1 cellular context compared by ENCODE assay signal in the genomic region with DNA sequence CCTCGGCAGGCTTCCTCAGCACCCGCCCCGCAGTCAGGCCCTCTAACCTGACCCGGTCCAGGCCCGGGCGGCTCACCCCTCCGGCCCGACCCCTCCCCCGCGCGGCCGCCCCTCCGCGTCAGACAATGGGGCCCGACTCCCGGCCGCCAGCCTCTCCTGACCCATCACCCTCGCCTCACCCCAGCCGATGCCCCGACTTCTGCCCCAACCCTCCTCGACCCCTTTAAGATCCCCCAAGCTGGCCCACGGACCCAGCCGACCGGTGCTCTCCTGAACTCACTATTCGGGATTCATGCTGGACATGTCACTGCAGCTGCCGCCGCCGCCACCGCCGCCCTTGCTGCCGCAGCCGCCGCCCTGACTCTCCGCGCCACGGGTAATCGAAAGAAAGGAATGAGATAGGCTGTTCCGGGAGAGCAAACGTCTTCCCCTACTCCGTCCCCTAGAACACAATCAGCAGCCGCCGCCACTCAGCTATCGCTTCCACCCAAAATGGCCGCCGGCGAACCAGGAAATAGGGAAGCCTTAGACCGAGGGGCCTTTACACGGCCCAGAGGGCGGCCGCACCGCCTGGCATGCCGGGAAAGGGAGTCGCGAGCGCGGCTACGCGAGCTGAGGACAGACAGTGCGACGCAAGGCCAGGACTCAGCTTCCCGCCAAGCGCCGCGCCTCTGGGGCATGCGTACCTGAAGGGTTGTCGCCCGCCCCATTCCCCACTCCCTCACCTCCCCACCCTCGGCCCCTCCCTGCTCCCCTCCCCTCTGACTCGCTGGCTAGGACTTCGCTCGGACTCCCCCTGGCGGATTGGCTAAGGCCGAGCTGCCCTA.
TF ChIP-seq lines count a peak whose summit lies in the region.

A gene (minus strand): TSS at position 494 of the 827 bp plus-strand sequence. CDS start 191 bp downstream, at position 303.

TF ChIP-seq in H1, 55 proteins besides CTCF, POLR2A, EP300 and RAD21:
- no peak; the same call in 1 of the 2 replicates for TF ChIP-seq POLR2AphosphoS5 (IDR thresholded peaks at IDR 0.05; ENCODE audit: low read depth, low read length)
- no peak for TF ChIP-seq SAP30 (IDR thresholded peaks at IDR 0.05; ENCODE audit: insufficient read depth, insufficient replicate concordance, low read length)
- TF ChIP-seq GABPA (IDR thresholded peaks at IDR 0.05; ENCODE audit: borderline replicate concordance, insufficient read depth, low read length), result no peak
- TF ChIP-seq ZNF274 (IDR thresholded peaks at IDR 0.05; ENCODE audit: borderline replicate concordance, extremely low read depth, low read length), result no peak
- TF ChIP-seq TEAD4 (IDR thresholded peaks at IDR 0.05; ENCODE audit: low read depth, low read length), result peak; percentile 82
- TF ChIP-seq KDM4A (IDR thresholded peaks at IDR 0.05; ENCODE audit: low read depth, low read length, severe bottlenecking), result peak; percentile 34
- peak; percentile 77 for TF ChIP-seq PHF8 (conservative IDR thresholded peaks at IDR 0.05; ENCODE audit: low read depth, low read length)
- no peak for TF ChIP-seq SP2 (IDR thresholded peaks at IDR 0.05; ENCODE audit: low read length)
- TF ChIP-seq KDM5A (IDR thresholded peaks at IDR 0.05; ENCODE audit: low read length), result no peak
- peak; percentile 81 for TF ChIP-seq TAF1 (IDR thresholded peaks at IDR 0.05; ENCODE audit: low read depth, low read length)
- peak; percentile 40 for TF ChIP-seq TAF7 (optimal IDR thresholded peaks at IDR 0.05; ENCODE audit: borderline replicate concordance, low read depth, low read length)
- peak in 1 of 2 experiments; percentile 52; a peak in 1 of 4 replicates for TF ChIP-seq HDAC2 (IDR thresholded peaks at IDR 0.05; ENCODE audit: borderline replicate concordance in 1 of 2, low read depth in 2 of 2, low read length in 2 of 2)
- TF ChIP-seq, protein P1, sequence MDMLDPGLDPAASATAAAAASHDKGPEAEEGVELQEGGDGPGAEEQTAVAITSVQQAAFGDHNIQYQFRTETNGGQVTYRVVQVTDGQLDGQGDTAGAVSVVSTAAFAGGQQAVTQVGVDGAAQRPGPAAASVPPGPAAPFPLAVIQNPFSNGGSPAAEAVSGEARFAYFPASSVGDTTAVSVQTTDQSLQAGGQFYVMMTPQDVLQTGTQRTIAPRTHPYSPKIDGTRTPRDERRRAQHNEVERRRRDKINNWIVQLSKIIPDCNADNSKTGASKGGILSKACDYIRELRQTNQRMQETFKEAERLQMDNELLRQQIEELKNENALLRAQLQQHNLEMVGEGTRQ (IDR thresholded peaks at IDR 0.05; ENCODE audit: low read length), result no peak
- TF ChIP-seq GTF2F1 (IDR thresholded peaks at IDR 0.05; ENCODE audit: borderline replicate concordance, low read depth, low read length), result no peak
- TF ChIP-seq FOSL1 (IDR thresholded peaks at IDR 0.05; ENCODE audit: insufficient read depth, low read depth, low read length), result no peak
- TF ChIP-seq CTBP2 (IDR thresholded peaks at IDR 0.05; ENCODE audit: borderline replicate concordance, insufficient read depth, insufficient read length, low read length), result no peak
- no peak for TF ChIP-seq RXRA (IDR thresholded peaks at IDR 0.05; ENCODE audit: insufficient read depth, low read depth, low read length)
- TF ChIP-seq BRCA1 (IDR thresholded peaks at IDR 0.05; ENCODE audit: low read depth, low read length), result no peak
- TF ChIP-seq BCL11A (IDR thresholded peaks at IDR 0.05; ENCODE audit: low read depth in 2 of 2, low read length in 2 of 2), result no peak
- no peak for TF ChIP-seq TCF12 (IDR thresholded peaks at IDR 0.05; ENCODE audit: low read depth, low read length)
- TF ChIP-seq, protein P2, sequence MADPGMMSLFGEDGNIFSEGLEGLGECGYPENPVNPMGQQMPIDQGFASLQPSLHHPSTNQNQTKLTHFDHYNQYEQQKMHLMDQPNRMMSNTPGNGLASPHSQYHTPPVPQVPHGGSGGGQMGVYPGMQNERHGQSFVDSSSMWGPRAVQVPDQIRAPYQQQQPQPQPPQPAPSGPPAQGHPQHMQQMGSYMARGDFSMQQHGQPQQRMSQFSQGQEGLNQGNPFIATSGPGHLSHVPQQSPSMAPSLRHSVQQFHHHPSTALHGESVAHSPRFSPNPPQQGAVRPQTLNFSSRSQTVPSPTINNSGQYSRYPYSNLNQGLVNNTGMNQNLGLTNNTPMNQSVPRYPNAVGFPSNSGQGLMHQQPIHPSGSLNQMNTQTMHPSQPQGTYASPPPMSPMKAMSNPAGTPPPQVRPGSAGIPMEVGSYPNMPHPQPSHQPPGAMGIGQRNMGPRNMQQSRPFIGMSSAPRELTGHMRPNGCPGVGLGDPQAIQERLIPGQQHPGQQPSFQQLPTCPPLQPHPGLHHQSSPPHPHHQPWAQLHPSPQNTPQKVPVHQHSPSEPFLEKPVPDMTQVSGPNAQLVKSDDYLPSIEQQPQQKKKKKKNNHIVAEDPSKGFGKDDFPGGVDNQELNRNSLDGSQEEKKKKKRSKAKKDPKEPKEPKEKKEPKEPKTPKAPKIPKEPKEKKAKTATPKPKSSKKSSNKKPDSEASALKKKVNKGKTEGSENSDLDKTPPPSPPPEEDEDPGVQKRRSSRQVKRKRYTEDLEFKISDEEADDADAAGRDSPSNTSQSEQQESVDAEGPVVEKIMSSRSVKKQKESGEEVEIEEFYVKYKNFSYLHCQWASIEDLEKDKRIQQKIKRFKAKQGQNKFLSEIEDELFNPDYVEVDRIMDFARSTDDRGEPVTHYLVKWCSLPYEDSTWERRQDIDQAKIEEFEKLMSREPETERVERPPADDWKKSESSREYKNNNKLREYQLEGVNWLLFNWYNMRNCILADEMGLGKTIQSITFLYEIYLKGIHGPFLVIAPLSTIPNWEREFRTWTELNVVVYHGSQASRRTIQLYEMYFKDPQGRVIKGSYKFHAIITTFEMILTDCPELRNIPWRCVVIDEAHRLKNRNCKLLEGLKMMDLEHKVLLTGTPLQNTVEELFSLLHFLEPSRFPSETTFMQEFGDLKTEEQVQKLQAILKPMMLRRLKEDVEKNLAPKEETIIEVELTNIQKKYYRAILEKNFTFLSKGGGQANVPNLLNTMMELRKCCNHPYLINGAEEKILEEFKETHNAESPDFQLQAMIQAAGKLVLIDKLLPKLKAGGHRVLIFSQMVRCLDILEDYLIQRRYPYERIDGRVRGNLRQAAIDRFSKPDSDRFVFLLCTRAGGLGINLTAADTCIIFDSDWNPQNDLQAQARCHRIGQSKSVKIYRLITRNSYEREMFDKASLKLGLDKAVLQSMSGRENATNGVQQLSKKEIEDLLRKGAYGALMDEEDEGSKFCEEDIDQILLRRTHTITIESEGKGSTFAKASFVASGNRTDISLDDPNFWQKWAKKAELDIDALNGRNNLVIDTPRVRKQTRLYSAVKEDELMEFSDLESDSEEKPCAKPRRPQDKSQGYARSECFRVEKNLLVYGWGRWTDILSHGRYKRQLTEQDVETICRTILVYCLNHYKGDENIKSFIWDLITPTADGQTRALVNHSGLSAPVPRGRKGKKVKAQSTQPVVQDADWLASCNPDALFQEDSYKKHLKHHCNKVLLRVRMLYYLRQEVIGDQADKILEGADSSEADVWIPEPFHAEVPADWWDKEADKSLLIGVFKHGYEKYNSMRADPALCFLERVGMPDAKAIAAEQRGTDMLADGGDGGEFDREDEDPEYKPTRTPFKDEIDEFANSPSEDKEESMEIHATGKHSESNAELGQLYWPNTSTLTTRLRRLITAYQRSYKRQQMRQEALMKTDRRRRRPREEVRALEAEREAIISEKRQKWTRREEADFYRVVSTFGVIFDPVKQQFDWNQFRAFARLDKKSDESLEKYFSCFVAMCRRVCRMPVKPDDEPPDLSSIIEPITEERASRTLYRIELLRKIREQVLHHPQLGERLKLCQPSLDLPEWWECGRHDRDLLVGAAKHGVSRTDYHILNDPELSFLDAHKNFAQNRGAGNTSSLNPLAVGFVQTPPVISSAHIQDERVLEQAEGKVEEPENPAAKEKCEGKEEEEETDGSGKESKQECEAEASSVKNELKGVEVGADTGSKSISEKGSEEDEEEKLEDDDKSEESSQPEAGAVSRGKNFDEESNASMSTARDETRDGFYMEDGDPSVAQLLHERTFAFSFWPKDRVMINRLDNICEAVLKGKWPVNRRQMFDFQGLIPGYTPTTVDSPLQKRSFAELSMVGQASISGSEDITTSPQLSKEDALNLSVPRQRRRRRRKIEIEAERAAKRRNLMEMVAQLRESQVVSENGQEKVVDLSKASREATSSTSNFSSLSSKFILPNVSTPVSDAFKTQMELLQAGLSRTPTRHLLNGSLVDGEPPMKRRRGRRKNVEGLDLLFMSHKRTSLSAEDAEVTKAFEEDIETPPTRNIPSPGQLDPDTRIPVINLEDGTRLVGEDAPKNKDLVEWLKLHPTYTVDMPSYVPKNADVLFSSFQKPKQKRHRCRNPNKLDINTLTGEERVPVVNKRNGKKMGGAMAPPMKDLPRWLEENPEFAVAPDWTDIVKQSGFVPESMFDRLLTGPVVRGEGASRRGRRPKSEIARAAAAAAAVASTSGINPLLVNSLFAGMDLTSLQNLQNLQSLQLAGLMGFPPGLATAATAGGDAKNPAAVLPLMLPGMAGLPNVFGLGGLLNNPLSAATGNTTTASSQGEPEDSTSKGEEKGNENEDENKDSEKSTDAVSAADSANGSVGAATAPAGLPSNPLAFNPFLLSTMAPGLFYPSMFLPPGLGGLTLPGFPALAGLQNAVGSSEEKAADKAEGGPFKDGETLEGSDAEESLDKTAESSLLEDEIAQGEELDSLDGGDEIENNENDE (IDR thresholded peaks at IDR 0.05; ENCODE audit: insufficient replicate concordance, low read length), result no peak
- no peak for TF ChIP-seq CBX5 (IDR thresholded peaks at IDR 0.05; ENCODE audit: low read depth, low read length)
- no peak for TF ChIP-seq SP4 (IDR thresholded peaks at IDR 0.05; ENCODE audit: low read length)
- no peak for TF ChIP-seq EGR1 (IDR thresholded peaks at IDR 0.05; ENCODE audit: borderline replicate concordance, low read depth, low read length)
- no peak for TF ChIP-seq SRF (IDR thresholded peaks at IDR 0.05; ENCODE audit: low read depth, low read length)
- peak; percentile 98 for TF ChIP-seq YY1 (IDR thresholded peaks at IDR 0.05; ENCODE audit: low read depth, low read length)
- no peak for TF ChIP-seq CBX8 (IDR thresholded peaks at IDR 0.05; ENCODE audit: borderline replicate concordance, low read depth, low read length)
- no peak for TF ChIP-seq POU5F1 (IDR thresholded peaks at IDR 0.05; ENCODE audit: low read depth, low read length)
- no peak for TF ChIP-seq RFX5 (IDR thresholded peaks at IDR 0.05; ENCODE audit: borderline replicate concordance, low read depth, low read length)
- no peak for TF ChIP-seq NANOG (IDR thresholded peaks at IDR 0.05; ENCODE audit: insufficient read depth, low read depth, low read length, poor library complexity, severe bottlenecking)
- peak; percentile 58 to 74; a peak in 3 of 4 replicates for TF ChIP-seq SIN3A (conservative IDR thresholded peaks at IDR 0.05 in 1 of 2, IDR thresholded peaks at IDR 0.05 in 1 of 2; ENCODE audit: low read depth in 1 of 2, low read length in 2 of 2)
- no peak for TF ChIP-seq HDAC6 (IDR thresholded peaks at IDR 0.05; ENCODE audit: low read depth, low read length)
- no peak for TF ChIP-seq RNF2 (IDR thresholded peaks at IDR 0.05; ENCODE audit: borderline replicate concordance, low read depth, low read length, missing control alignments, poor library complexity, severe bottlenecking)
- TF ChIP-seq, protein P3, sequence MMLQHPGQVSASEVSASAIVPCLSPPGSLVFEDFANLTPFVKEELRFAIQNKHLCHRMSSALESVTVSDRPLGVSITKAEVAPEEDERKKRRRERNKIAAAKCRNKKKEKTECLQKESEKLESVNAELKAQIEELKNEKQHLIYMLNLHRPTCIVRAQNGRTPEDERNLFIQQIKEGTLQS (IDR thresholded peaks at IDR 0.05; ENCODE audit: insufficient read depth, low read depth, low read length), result peak; percentile 57
- TF ChIP-seq SP1 (IDR thresholded peaks at IDR 0.05; ENCODE audit: low read depth, low read length), result no peak
- no peak for TF ChIP-seq JUN (IDR thresholded peaks at IDR 0.05; ENCODE audit: low read depth, low read length)
- no peak for TF ChIP-seq EZH2 (IDR thresholded peaks at IDR 0.05; ENCODE audit: low read depth, low read length, severe bottlenecking)
- TF ChIP-seq CEBPB (IDR thresholded peaks at IDR 0.05; ENCODE audit: low read depth, low read length), result no peak
- TF ChIP-seq SIX5 (IDR thresholded peaks at IDR 0.05; ENCODE audit: low read depth, low read length), result peak; percentile 80
- TF ChIP-seq ASH2L (IDR thresholded peaks at IDR 0.05; ENCODE audit: low read length), result peak; percentile 88
- 0 out of 2 replicates have a peak, but pooled peaks have one; percentile 22 for TF ChIP-seq BACH1 (IDR thresholded peaks at IDR 0.05; ENCODE audit: low read length)
- peak; percentile 94 for TF ChIP-seq CREB1 (IDR thresholded peaks at IDR 0.05)
- TF ChIP-seq MAFK (IDR thresholded peaks at IDR 0.05; ENCODE audit: low read depth, low read length), result no peak
- TF ChIP-seq JUND (IDR thresholded peaks at IDR 0.05; ENCODE audit: low read length), result peak; percentile 80
- TF ChIP-seq TBP (IDR thresholded peaks at IDR 0.05; ENCODE audit: low read depth, low read length), result peak; percentile 74
- TF ChIP-seq RBBP5 (IDR thresholded peaks at IDR 0.05; ENCODE audit: borderline replicate concordance, low read depth, low read length), result peak; percentile 19; the same call in 1 of the 2 replicates
- TF ChIP-seq, protein P4, sequence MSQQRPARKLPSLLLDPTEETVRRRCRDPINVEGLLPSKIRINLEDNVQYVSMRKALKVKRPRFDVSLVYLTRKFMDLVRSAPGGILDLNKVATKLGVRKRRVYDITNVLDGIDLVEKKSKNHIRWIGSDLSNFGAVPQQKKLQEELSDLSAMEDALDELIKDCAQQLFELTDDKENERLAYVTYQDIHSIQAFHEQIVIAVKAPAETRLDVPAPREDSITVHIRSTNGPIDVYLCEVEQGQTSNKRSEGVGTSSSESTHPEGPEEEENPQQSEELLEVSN (IDR thresholded peaks at IDR 0.05), result peak; percentile 80
- no peak for TF ChIP-seq SUZ12 (IDR thresholded peaks at IDR 0.05; ENCODE audit: low read length)
- no peak for TF ChIP-seq CHD2 (IDR thresholded peaks at IDR 0.05; ENCODE audit: low read length)
- TF ChIP-seq, protein P5, sequence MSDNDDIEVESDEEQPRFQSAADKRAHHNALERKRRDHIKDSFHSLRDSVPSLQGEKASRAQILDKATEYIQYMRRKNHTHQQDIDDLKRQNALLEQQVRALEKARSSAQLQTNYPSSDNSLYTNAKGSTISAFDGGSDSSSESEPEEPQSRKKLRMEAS (IDR thresholded peaks at IDR 0.05), result peak; percentile 84
- TF ChIP-seq, protein P6, sequence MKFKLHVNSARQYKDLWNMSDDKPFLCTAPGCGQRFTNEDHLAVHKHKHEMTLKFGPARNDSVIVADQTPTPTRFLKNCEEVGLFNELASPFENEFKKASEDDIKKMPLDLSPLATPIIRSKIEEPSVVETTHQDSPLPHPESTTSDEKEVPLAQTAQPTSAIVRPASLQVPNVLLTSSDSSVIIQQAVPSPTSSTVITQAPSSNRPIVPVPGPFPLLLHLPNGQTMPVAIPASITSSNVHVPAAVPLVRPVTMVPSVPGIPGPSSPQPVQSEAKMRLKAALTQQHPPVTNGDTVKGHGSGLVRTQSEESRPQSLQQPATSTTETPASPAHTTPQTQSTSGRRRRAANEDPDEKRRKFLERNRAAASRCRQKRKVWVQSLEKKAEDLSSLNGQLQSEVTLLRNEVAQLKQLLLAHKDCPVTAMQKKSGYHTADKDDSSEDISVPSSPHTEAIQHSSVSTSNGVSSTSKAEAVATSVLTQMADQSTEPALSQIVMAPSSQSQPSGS (IDR thresholded peaks at IDR 0.05; ENCODE audit: low read length), result peak; percentile 94; the same call in 1 of the 2 replicates
- TF ChIP-seq CHD1 (IDR thresholded peaks at IDR 0.05; ENCODE audit: low read depth, low read length), result no peak
- peak; percentile 73 for TF ChIP-seq NRF1 (IDR thresholded peaks at IDR 0.05; ENCODE audit: low read depth, low read length)
- TF ChIP-seq SIRT6 (IDR thresholded peaks at IDR 0.05; ENCODE audit: low read length), result no peak
